ENCODE assay signal across 14 cellular contexts in genomic region chr16:59210955-59211541, GRCh38.
DNase-seq lines count a peak whose midpoint lies in the region; ATAC-seq, FAIRE-seq and TF ChIP-seq lines count a peak whose summit lies in the region.
"Had no signal": no experiment of that assay in that cellular context is flagged by ENCODE, and none has a peak within 500 bp of the region (broad histone marks: within the 10 kb centered on the region; RNA-seq: fewer than 3 reads in every experiment).

No MANE protein-coding gene starts in this region.

- intact Hi-C loops in Right ventricle myocardium inferior (cut with DNase I): no loop called here
- intact Hi-C loops in cardiac septum (cut with DNase I): no loop called here
- intact Hi-C loops in A673 (cut with micrococcal nuclease; ENCODE audit: unreplicated experiment): no loop called here

- H3K4me3 ChIP-seq in fibroblast of pulmonary artery (replicated peaks; ENCODE audit: low read depth, low read length): no peak overlapping the region
- H3K4me3 ChIP-seq in mesodermal cell (ENCODE audit: extremely low read depth, insufficient read depth, low read length, poor library complexity, severe bottlenecking): no peak overlapping the region
- no peak overlapping the region for H3K4me3 ChIP-seq in A673 (ENCODE audit: low read depth, low read length, poor library complexity, severe bottlenecking)
- H3K4me3 ChIP-seq: sigmoid colon had no signal

- no peaks in the 10 kb centered on the region for H3K9me3 ChIP-seq in mesodermal cell (ENCODE audit: control insufficient read depth, low read length)
- H3K9me3 ChIP-seq in A673 (ENCODE audit: low read depth, low read length, poor library complexity, severe bottlenecking): no peaks in the 10 kb centered on the region
- H3K9me3 ChIP-seq: sigmoid colon had no signal

- BruUV-seq in A673 (replicated peaks; lab: Mats Ljungman, UMichigan): no TSS peak

- H3K27me3 ChIP-seq in A673 (replicated peaks; ENCODE audit: insufficient read depth, low read depth, low read length, poor library complexity): no peaks in the 10 kb centered on the region
- H3K27me3 ChIP-seq: sigmoid colon had no signal

- peaks cover 18% of the 10 kb centered on the region for H3K4me1 ChIP-seq in mesodermal cell (ENCODE audit: control insufficient read depth, insufficient read depth, low read length, poor library complexity, severe bottlenecking)
- H3K4me1 ChIP-seq in A673 (ENCODE audit: insufficient read depth, low read length, poor library complexity, severe bottlenecking): no peaks in the 10 kb centered on the region

- H3K27ac ChIP-seq in mesodermal cell (ENCODE audit: low read depth, low read length, severe bottlenecking) (peak overlapping the region; percentile 72), A673 (ENCODE audit: low read depth, low read length, poor library complexity, severe bottlenecking) (no peak overlapping the region)
- H3K27ac ChIP-seq: epithelial cell of prostate had no signal

- no peaks in the 10 kb centered on the region for H3K36me3 ChIP-seq in mesodermal cell (ENCODE audit: control insufficient read depth, insufficient read depth, low read length)
- no peaks in the 10 kb centered on the region for H3K36me3 ChIP-seq in A673 (ENCODE audit: insufficient read depth, low read length, poor library complexity, severe bottlenecking)
- H3K36me3 ChIP-seq: sigmoid colon had no signal

- POLR2A ChIA-PET in A673 (lab: Charles Lee; ENCODE audit: low non-redundant PET): no interaction called here

- DNase-seq in Right ventricle myocardium inferior (ENCODE audit: missing footprints) (no peak), cardiac septum (ENCODE audit: low spot score) (no peak), fibroblast of pulmonary artery (ENCODE audit: low read depth) (peak; percentile 53), GM19239 (ENCODE audit: insufficient read length, low spot score) (no peak), A673 (ENCODE audit: low spot score) (no peak)
- DNase-seq: 8988T; activated T-cell treated with anti-CD3 and anti-CD28 coated beads, Interleukin-2, amount 50 U/mL, for 4 hours; NCI-H2171 treated with DMSO at 0.1 percent for 48 hours; sigmoid colon; stimulated activated naive CD4-positive, alpha-beta T cell treated with Interleukin-2 at 50 U/mL for 16 hours had no signal

- ATAC-seq in Right ventricle myocardium inferior (peak; percentile 78), HG02610 (IDR thresholded peaks at IDR 0.05; ENCODE audit: unreplicated experiment) (no peak), HG02571 (IDR thresholded peaks at IDR 0.05; ENCODE audit: unreplicated experiment) (no peak)
- ATAC-seq: activated T-cell treated with anti-CD3 and anti-CD28 coated beads, Interleukin-2, amount 50 U/mL, for 4 hours had no signal

- CTCF ChIA-PET in A673 (lab: Charles Lee): no interaction called here

- 10 to 21% methylated on average over 3 to 5 of the region's 7 CpGs for WGBS in mesodermal cell (ENCODE audit: insufficient coverage in 2 of 2), 2 experiments

- TF ChIP-seq CTCF in fibroblast of pulmonary artery (IDR thresholded peaks at IDR 0.05; ENCODE audit: low read length, missing control alignments) (no peak), A673 (conservative IDR thresholded peaks at IDR 0.05; ENCODE audit: low read depth, low read length) (no peak)

- FAIRE-seq in GM19239 (lab: Jason Lieb, UNC): no peak
